17 cellular contexts compared by ENCODE assay signal in the genomic region with DNA sequence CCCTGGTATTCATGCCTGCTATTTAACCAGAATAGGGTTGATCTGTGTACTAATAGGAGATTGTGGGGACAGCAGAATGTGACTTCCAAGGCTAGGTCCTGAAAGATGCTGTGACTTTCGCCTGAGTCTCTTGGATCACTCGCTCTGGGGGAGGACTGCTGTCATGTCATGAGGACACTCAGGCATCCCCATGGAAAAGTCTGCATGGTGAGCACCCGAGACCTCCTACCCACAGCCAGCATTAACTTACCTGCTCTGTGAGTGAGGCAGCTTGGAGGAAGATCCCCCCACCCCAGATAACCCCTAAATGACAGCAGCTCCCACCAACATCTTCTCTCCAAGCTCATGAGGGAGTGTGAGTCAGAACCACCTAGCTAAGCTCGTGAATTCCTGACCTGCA. TPM values are rescaled to one million over a fixed set of nuclear protein-coding genes. Genes with fewer than 3 reads are reported as not detected.
DNase-seq lines count a peak whose midpoint lies in the region; TF ChIP-seq lines count a peak whose summit lies in the region.
"Had no signal": no experiment of that assay in that cellular context is flagged by ENCODE, and none has a peak within 500 bp of the region (broad histone marks: within the 10 kb centered on the region; RNA-seq: fewer than 3 reads in every experiment).

No MANE protein-coding gene starts in this region.

- H3K36me3 Mint-ChIP-seq in type B pancreatic cell = no peaks in the 10 kb centered on the region
- H3K36me3 Mint-ChIP-seq: CD4-positive, CD25-positive, alpha-beta regulatory T cell; CD8-positive, alpha-beta T cell had no signal

- no peak overlapping the region for H3K4me3 Mint-ChIP-seq in type B pancreatic cell
- H3K4me3 Mint-ChIP-seq: B cell; CD4-positive, CD25-positive, alpha-beta regulatory T cell; CD8-positive, alpha-beta T cell; HFFc6 had no signal

- in situ Hi-C loops in G401 (cut with HindIII; ENCODE audit: low sequenced_read_pairs) = no loop called here

- TF ChIP-seq CTCF in type B pancreatic cell (conservative IDR thresholded peaks at IDR 0.05) = no peak

- peak; percentile 7 for DNase-seq in activated CD8-positive, alpha-beta memory T cell treated with anti-CD3 and anti-CD28 coated beads for 24 hours
- no peak for DNase-seq in activated CD8-positive, alpha-beta memory T cell treated with anti-CD3 and anti-CD28 coated beads, Interleukin-2, amount 50 U/mL, for 48 hours
- peak; percentile 21 for DNase-seq in G401 (ENCODE audit: low spot score)
- peak; percentile 16 for DNase-seq in islet precursor cell
- peak; percentile 45 for DNase-seq in type B pancreatic cell (ENCODE audit: extremely low spot score, unreplicated experiment)
- no peak for DNase-seq in superior temporal gyrus (ENCODE audit: extremely low spot score)
- DNase-seq in activated CD4-positive, alpha-beta T cell treated with anti-CD3 and anti-CD28 coated beads for 48 hours = no peak
- DNase-seq in middle frontal gyrus (ENCODE audit: extremely low spot score, low spot score) = no peak
- DNase-seq: Caco-2; CD4-positive, CD25-positive, alpha-beta regulatory T cell; DMS153; EL; GF-D8; GOT3; HFFc6 had no signal

- H3K9me3 Mint-ChIP-seq in type B pancreatic cell = no peaks in the 10 kb centered on the region
- H3K9me3 Mint-ChIP-seq: CD8-positive, alpha-beta T cell had no signal

- no peak overlapping the region for H3K27ac Mint-ChIP-seq in type B pancreatic cell
- H3K27ac Mint-ChIP-seq: B cell; CD4-positive, CD25-positive, alpha-beta regulatory T cell; CD8-positive, alpha-beta T cell; HFFc6 had no signal

- peaks cover 71% of the 10 kb centered on the region for H3K27me3 Mint-ChIP-seq in type B pancreatic cell
- H3K27me3 Mint-ChIP-seq: CD4-positive, CD25-positive, alpha-beta regulatory T cell had no signal

- H3K4me1 Mint-ChIP-seq in type B pancreatic cell (ENCODE audit: unreplicated experiment) = no peaks in the 10 kb centered on the region
- H3K4me1 Mint-ChIP-seq: B cell; CD4-positive, CD25-positive, alpha-beta regulatory T cell had no signal

RNA-seq across cellular contexts. Expression of a gene that starts 30.3 kb away (rescaled TPM):
- not detected in 2 replicates for total RNA-seq in G401 (2014; rRNA removed; shearing (Covaris generic))
- not detected in 2 replicates for total RNA-seq in type B pancreatic cell (ENCODE audit: low replicate concordance)
- total RNA-seq: B cell; Caco-2; CD4-positive, CD25-positive, alpha-beta regulatory T cell; CD8-positive, alpha-beta T cell; HFFc6 had no signal

Comparison
In these comparisons a context has a peak if more than half of its experiments do, and no peak if none do; other contexts are left out.
1. DNase-seq: peak in activated CD8-positive, alpha-beta memory T cell treated with anti-CD3 and anti-CD28 coated beads for 24 hours (single experiment), G401 (single experiment), islet precursor cell (single experiment) and type B pancreatic cell (single experiment); none in activated CD8-positive, alpha-beta memory T cell treated with anti-CD3 and anti-CD28 coated beads, Interleukin-2, amount 50 U/mL, for 48 hours (single experiment), superior temporal gyrus (single experiment), activated CD4-positive, alpha-beta T cell treated with anti-CD3 and anti-CD28 coated beads for 48 hours (single experiment) and middle frontal gyrus (single experiment).